26 cellular contexts compared by ENCODE assay signal in genomic region chr22:22593250-22593649, GRCh38. TPM values are rescaled to one million over a fixed set of nuclear protein-coding genes. Genes with fewer than 3 reads are reported as not detected.
"Had no signal": no experiment of that assay in that cellular context is flagged by ENCODE, and none has a peak within 500 bp of the region (broad histone marks: within the 10 kb centered on the region; RNA-seq: fewer than 3 reads in every experiment).

No MANE protein-coding gene starts in this region.

- H3K36me3 Mint-ChIP-seq: activated CD8-positive, alpha-beta memory T cell treated with anti-CD3 and anti-CD28 coated beads, Interleukin-2, amount 10 ng/mL, durations not matched to agents 7 days and 5 days; activated naive CD4-positive, alpha-beta T cell treated with anti-CD3 and anti-CD28 coated beads, Interleukin-2, amount 10 ng/mL, durations not matched to agents 7 days and 5 days; activated naive CD4-positive, alpha-beta T cell treated with anti-CD3 and anti-CD28 coated beads, Interleukin-2, amount 50 U/mL, for 24 hours; activated naive CD8-positive, alpha-beta T cell treated with anti-CD3 and anti-CD28 coated beads for 36 hours; WTC11 had no signal

- H3K27me3 ChIP-seq: adrenal gland, body of pancreas, breast epithelium had no signal

- H3K9me3 ChIP-seq: adrenal gland, body of pancreas, breast epithelium had no signal

- H3K27ac ChIP-seq: adrenal gland, body of pancreas, brain microvascular endothelial cell, breast epithelium, VCaP had no signal

- H3K4me3 Mint-ChIP-seq: activated CD4-positive, alpha-beta memory T cell treated with anti-CD3 and anti-CD28 coated beads, Interleukin-2, amount 10 ng/mL, durations not matched to agents 7 days and 5 days; activated CD4-positive, alpha-beta T cell treated with anti-CD3 and anti-CD28 coated beads for 36 hours; activated CD8-positive, alpha-beta memory T cell treated with anti-CD3 and anti-CD28 coated beads, Interleukin-2, amount 10 ng/mL, durations not matched to agents 7 days and 5 days; activated CD8-positive, alpha-beta T cell treated with anti-CD3 and anti-CD28 coated beads, Interleukin-2, amount 10 ng/mL, durations not matched to agents 7 days and 5 days; activated naive CD4-positive, alpha-beta T cell treated with anti-CD3 and anti-CD28 coated beads, Interleukin-2, amount 10 ng/mL, durations not matched to agents 7 days and 5 days; activated naive CD4-positive, alpha-beta T cell treated with anti-CD3 and anti-CD28 coated beads, Interleukin-2, amount 50 U/mL, for 24 hours; activated naive CD8-positive, alpha-beta T cell treated with anti-CD3 and anti-CD28 coated beads for 36 hours; activated T-cell treated with anti-CD3 and anti-CD28 coated beads, Interleukin-2, amount 50 U/mL, for 24 hours; T-helper 1 cell treated with Interleukin-12 subunit alpha and Interleukin-12 subunit beta and Interleukin-4 antibody, amounts not matched to agents 30 μg/mL and 1 μg/mL, for 36 hours; T-helper 2 cell treated with Interferon-gamma antibody and Interleukin-4, amounts not matched to agents 5 μg/mL and 100 μg/mL, for 36 hours; WTC11 had no signal

- DNase-seq: activated CD4-positive, alpha-beta T cell treated with anti-CD3 and anti-CD28 coated beads for 1 hour; activated gamma-delta T cell; amniotic stem cell; aorta had no signal

- H3K4me1 Mint-ChIP-seq: activated CD8-positive, alpha-beta memory T cell treated with anti-CD3 and anti-CD28 coated beads, Interleukin-2, amount 10 ng/mL, durations not matched to agents 7 days and 5 days; activated naive CD4-positive, alpha-beta T cell treated with anti-CD3 and anti-CD28 coated beads, Interleukin-2, amount 10 ng/mL, durations not matched to agents 7 days and 5 days; activated naive CD4-positive, alpha-beta T cell treated with anti-CD3 and anti-CD28 coated beads, Interleukin-2, amount 50 U/mL, for 24 hours had no signal

- H3K4me3 ChIP-seq: adrenal gland, body of pancreas, breast epithelium had no signal

- H3K36me3 ChIP-seq: adrenal gland, brain microvascular endothelial cell, breast epithelium had no signal

- ATAC-seq: activated CD4-positive, CD25-positive, alpha-beta regulatory T cell treated with anti-CD3 and anti-CD28 coated beads, Interleukin-2, amount 50 U/mL, for 24 hours had no signal

- H3K9me3 Mint-ChIP-seq: activated CD4-positive, alpha-beta memory T cell treated with anti-CD3 and anti-CD28 coated beads, Interleukin-2, amount 10 ng/mL, durations not matched to agents 7 days and 5 days; activated naive CD4-positive, alpha-beta T cell treated with anti-CD3 and anti-CD28 coated beads, Interleukin-2, amount 10 ng/mL, durations not matched to agents 7 days and 5 days; activated naive CD4-positive, alpha-beta T cell treated with anti-CD3 and anti-CD28 coated beads, Interleukin-2, amount 50 U/mL, for 24 hours; activated naive CD8-positive, alpha-beta T cell treated with anti-CD3 and anti-CD28 coated beads for 36 hours; activated T-cell treated with anti-CD3 and anti-CD28 coated beads, Interleukin-2, amount 50 U/mL, for 24 hours; activated T-helper 2 cell treated with anti-CD3 and anti-CD28 coated beads, Interferon-gamma antibody, Interleukin-2, Interleukin-4, amounts not matched to agents 10 μg/mL and 5 μg/mL and 100 μg/mL, durations not matched to agents 14 hours and 24 hours and 36 hours; T-helper 1 cell treated with Interleukin-12 subunit alpha and Interleukin-12 subunit beta and Interleukin-4 antibody, amounts not matched to agents 30 μg/mL and 1 μg/mL, for 36 hours; T-helper 2 cell treated with Interferon-gamma antibody and Interleukin-4, amounts not matched to agents 5 μg/mL and 100 μg/mL, for 36 hours; WTC11 had no signal

- H3K4me1 ChIP-seq: adrenal gland, body of pancreas, breast epithelium had no signal

- H3K27ac Mint-ChIP-seq: activated CD4-positive, alpha-beta memory T cell treated with anti-CD3 and anti-CD28 coated beads, Interleukin-2, amount 10 ng/mL, durations not matched to agents 7 days and 5 days; activated CD4-positive, alpha-beta T cell treated with anti-CD3 and anti-CD28 coated beads for 36 hours; activated CD8-positive, alpha-beta memory T cell treated with anti-CD3 and anti-CD28 coated beads, Interleukin-2, amount 10 ng/mL, durations not matched to agents 7 days and 5 days; activated CD8-positive, alpha-beta T cell treated with anti-CD3 and anti-CD28 coated beads, Interleukin-2, amount 10 ng/mL, durations not matched to agents 7 days and 5 days; activated naive CD4-positive, alpha-beta T cell treated with anti-CD3 and anti-CD28 coated beads, Interleukin-2, amount 10 ng/mL, durations not matched to agents 7 days and 5 days; activated naive CD4-positive, alpha-beta T cell treated with anti-CD3 and anti-CD28 coated beads, Interleukin-2, amount 50 U/mL, for 24 hours; activated naive CD8-positive, alpha-beta T cell treated with anti-CD3 and anti-CD28 coated beads for 36 hours; activated T-cell treated with anti-CD3 and anti-CD28 coated beads, Interleukin-2, amount 50 U/mL, for 24 hours; activated T-helper 2 cell treated with anti-CD3 and anti-CD28 coated beads, Interferon-gamma antibody, Interleukin-2, Interleukin-4, amounts not matched to agents 10 μg/mL and 5 μg/mL and 100 μg/mL, durations not matched to agents 14 hours and 24 hours and 36 hours; T-helper 1 cell treated with Interleukin-12 subunit alpha and Interleukin-12 subunit beta and Interleukin-4 antibody, amounts not matched to agents 30 μg/mL and 1 μg/mL, for 36 hours; T-helper 2 cell treated with Interferon-gamma antibody and Interleukin-4, amounts not matched to agents 5 μg/mL and 100 μg/mL, for 36 hours; WTC11 had no signal

- FAIRE-seq: astrocyte, TTC549 had no signal

RNA-seq across cellular contexts. Expression of gene PRAME, which starts 34.2 kb away (rescaled TPM):
- total RNA-seq: activated CD4-positive, alpha-beta memory T cell treated with anti-CD3 and anti-CD28 coated beads, Interleukin-2, amount 10 ng/mL, durations not matched to agents 7 days and 5 days; activated CD8-positive, alpha-beta memory T cell treated with anti-CD3 and anti-CD28 coated beads, Interleukin-2, amount 10 ng/mL, durations not matched to agents 7 days and 5 days; activated CD8-positive, alpha-beta T cell treated with anti-CD3 and anti-CD28 coated beads, Interleukin-2, amount 10 ng/mL, durations not matched to agents 7 days and 5 days; activated naive CD8-positive, alpha-beta T cell treated with anti-CD3 and anti-CD28 coated beads for 36 hours; activated T-helper 2 cell treated with anti-CD3 and anti-CD28 coated beads, Interferon-gamma antibody, Interleukin-2, Interleukin-4, amounts not matched to agents 10 μg/mL and 5 μg/mL and 100 μg/mL, durations not matched to agents 14 hours and 24 hours and 36 hours; aorta; astrocyte; body of pancreas; cerebellum had no signal
- polyA plus RNA-seq: aorta had no signal

RNA-seq across cellular contexts. Expression of gene GGTLC2, which starts 51.2 kb away (rescaled TPM):
- total RNA-seq: activated CD4-positive, alpha-beta memory T cell treated with anti-CD3 and anti-CD28 coated beads, Interleukin-2, amount 10 ng/mL, durations not matched to agents 7 days and 5 days; activated CD4-positive, alpha-beta T cell treated with anti-CD3 and anti-CD28 coated beads for 36 hours; activated CD8-positive, alpha-beta memory T cell treated with anti-CD3 and anti-CD28 coated beads, Interleukin-2, amount 10 ng/mL, durations not matched to agents 7 days and 5 days; activated CD8-positive, alpha-beta T cell treated with anti-CD3 and anti-CD28 coated beads, Interleukin-2, amount 10 ng/mL, durations not matched to agents 7 days and 5 days; activated naive CD8-positive, alpha-beta T cell treated with anti-CD3 and anti-CD28 coated beads for 36 hours; activated T-helper 2 cell treated with anti-CD3 and anti-CD28 coated beads, Interferon-gamma antibody, Interleukin-2, Interleukin-4, amounts not matched to agents 10 μg/mL and 5 μg/mL and 100 μg/mL, durations not matched to agents 14 hours and 24 hours and 36 hours; adrenal gland; aorta; astrocyte; body of pancreas; breast epithelium; cardiac septum; cerebellum; WTC11 had no signal
- polyA plus RNA-seq: adrenal gland, aorta had no signal
